In the genomic region with DNA sequence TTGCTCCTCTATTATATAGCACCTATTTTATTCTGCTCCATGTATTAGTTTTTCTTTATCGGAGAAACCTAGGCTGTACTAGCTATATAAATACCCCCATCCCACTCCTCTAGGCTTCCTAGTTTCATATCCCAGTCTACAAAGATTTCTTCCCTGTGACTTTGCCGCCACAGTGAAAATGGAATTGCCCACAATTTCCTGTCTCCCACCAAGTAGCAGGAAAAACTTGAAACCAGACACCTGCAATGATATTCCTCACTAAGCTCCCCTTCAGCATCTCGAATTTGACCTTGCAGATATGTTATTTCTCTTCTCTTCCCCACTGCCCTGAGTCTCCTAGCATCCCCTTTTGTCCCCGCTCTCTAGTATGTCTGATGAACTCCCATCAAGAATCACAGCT, we compare ENCODE assay signal across 23 cellular contexts.
"Had no signal": no experiment of that assay in that cellular context is flagged by ENCODE, and none has a peak within 500 bp of the region (broad histone marks: within the 10 kb centered on the region; RNA-seq: fewer than 3 reads in every experiment).

No MANE protein-coding gene starts in this region.

- H3K4me2 ChIP-seq: KMS-11 had no signal

- H3K27ac Mint-ChIP-seq: activated CD8-positive, alpha-beta T cell treated with anti-CD3 and anti-CD28 coated beads for 36 hours; activated naive CD4-positive, alpha-beta T cell treated with anti-CD3 and anti-CD28 coated beads, Interleukin-2, amount 10 ng/mL, durations not matched to agents 7 days and 5 days; activated naive CD8-positive, alpha-beta T cell treated with anti-CD3 and anti-CD28 coated beads for 36 hours; activated T-cell treated with anti-CD3 and anti-CD28 coated beads, Interleukin-2, amount 50 U/mL, for 72 hours; activated T-helper 2 cell treated with anti-CD3 and anti-CD28 coated beads, Interferon-gamma antibody, Interleukin-2, Interleukin-4, amounts not matched to agents 10 μg/mL and 5 μg/mL and 100 μg/mL, durations not matched to agents 14 hours and 24 hours and 36 hours; T-helper 1 cell treated with Interleukin-12 subunit alpha and Interleukin-12 subunit beta and Interleukin-4 antibody, amounts not matched to agents 30 μg/mL and 1 μg/mL, for 36 hours had no signal

- H3K36me3 Mint-ChIP-seq: activated naive CD4-positive, alpha-beta T cell treated with anti-CD3 and anti-CD28 coated beads, Interleukin-2, amount 10 ng/mL, durations not matched to agents 7 days and 5 days; activated naive CD8-positive, alpha-beta T cell treated with anti-CD3 and anti-CD28 coated beads for 36 hours had no signal

- ATAC-seq: activated CD4-positive, CD25-positive, alpha-beta regulatory T cell treated with anti-CD3 and anti-CD28 coated beads, Interleukin-2, amount 50 U/mL, for 24 hours; activated CD8-positive, alpha-beta T cell treated with anti-CD3 and anti-CD28 coated beads for 36 hours; activated T-cell treated with anti-CD3 and anti-CD28 coated beads, Interleukin-2, amount 50 U/mL, for 72 hours had no signal

- H3K27me3 Mint-ChIP-seq: activated CD8-positive, alpha-beta T cell treated with anti-CD3 and anti-CD28 coated beads for 36 hours; activated naive CD4-positive, alpha-beta T cell treated with anti-CD3 and anti-CD28 coated beads, Interleukin-2, amount 10 ng/mL, durations not matched to agents 7 days and 5 days had no signal

- H3K36me3 ChIP-seq: breast epithelium, colonic mucosa, Peyer's patch had no signal

- H3K9me3 Mint-ChIP-seq: activated CD8-positive, alpha-beta T cell treated with anti-CD3 and anti-CD28 coated beads for 36 hours; activated naive CD4-positive, alpha-beta T cell treated with anti-CD3 and anti-CD28 coated beads, Interleukin-2, amount 10 ng/mL, durations not matched to agents 7 days and 5 days; activated naive CD8-positive, alpha-beta T cell treated with anti-CD3 and anti-CD28 coated beads for 36 hours; activated T-cell treated with anti-CD3 and anti-CD28 coated beads, Interleukin-2, amount 50 U/mL, for 72 hours; activated T-helper 2 cell treated with anti-CD3 and anti-CD28 coated beads, Interferon-gamma antibody, Interleukin-2, Interleukin-4, amounts not matched to agents 10 μg/mL and 5 μg/mL and 100 μg/mL, durations not matched to agents 14 hours and 24 hours and 36 hours; T-helper 1 cell treated with Interleukin-12 subunit alpha and Interleukin-12 subunit beta and Interleukin-4 antibody, amounts not matched to agents 30 μg/mL and 1 μg/mL, for 36 hours had no signal

- H3K27me3 ChIP-seq: breast epithelium, colonic mucosa, Peyer's patch had no signal

- H3K4me1 Mint-ChIP-seq: activated naive CD4-positive, alpha-beta T cell treated with anti-CD3 and anti-CD28 coated beads, Interleukin-2, amount 10 ng/mL, durations not matched to agents 7 days and 5 days; activated naive CD8-positive, alpha-beta T cell treated with anti-CD3 and anti-CD28 coated beads for 36 hours had no signal

- H3K27ac ChIP-seq: breast epithelium, colonic mucosa, KMS-11, Peyer's patch had no signal

- DNase-seq: activated CD4-positive, alpha-beta T cell treated with anti-CD3 and anti-CD28 coated beads for 4 hours; activated CD8-positive, alpha-beta memory T cell treated with anti-CD3 and anti-CD28 coated beads, Interleukin-2, amount 50 U/mL, for 4 hours; activated CD8-positive, alpha-beta T cell treated with anti-CD3 and anti-CD28 coated beads for 36 hours; activated gamma-delta T cell treated with Interleukin-2 at 50 U/mL for 16 hours; activated naive CD4-positive, alpha-beta T cell treated with anti-CD3 and anti-CD28 coated beads, Interleukin-2, amount 10 ng/mL, durations not matched to agents 7 days and 5 days; activated naive CD8-positive, alpha-beta T cell treated with anti-CD3 and anti-CD28 coated beads for 36 hours; activated T-cell treated with anti-CD3 and anti-CD28 coated beads, Interleukin-2, amount 50 U/mL, for 72 hours; caudate nucleus; colonic mucosa; NCI-H1092; NCI-H1417 treated with DMSO at 0.1 percent for 48 hours; NCI-H1694; NCI-H2029 treated with DMSO at 0.1 percent for 48 hours; NCI-H2171; NCI-H2227 treated with DMSO at 0.1 percent for 48 hours; NCI-H526 treated with DMSO at 0.1 percent for 48 hours; Peyer's patch; SHP77 had no signal

- H3K4me1 ChIP-seq: breast epithelium, colonic mucosa, Peyer's patch had no signal

- H3K9me3 ChIP-seq: breast epithelium, colonic mucosa, Peyer's patch had no signal

- H3K4me3 ChIP-seq: breast epithelium, colonic mucosa, Peyer's patch had no signal

- H3K4me3 Mint-ChIP-seq: activated CD8-positive, alpha-beta T cell treated with anti-CD3 and anti-CD28 coated beads for 36 hours; activated naive CD4-positive, alpha-beta T cell treated with anti-CD3 and anti-CD28 coated beads, Interleukin-2, amount 10 ng/mL, durations not matched to agents 7 days and 5 days; activated naive CD8-positive, alpha-beta T cell treated with anti-CD3 and anti-CD28 coated beads for 36 hours; activated T-cell treated with anti-CD3 and anti-CD28 coated beads, Interleukin-2, amount 50 U/mL, for 72 hours; T-helper 1 cell treated with Interleukin-12 subunit alpha and Interleukin-12 subunit beta and Interleukin-4 antibody, amounts not matched to agents 30 μg/mL and 1 μg/mL, for 36 hours had no signal
